ENCODE assay signal across 13 cellular contexts in the genomic region with DNA sequence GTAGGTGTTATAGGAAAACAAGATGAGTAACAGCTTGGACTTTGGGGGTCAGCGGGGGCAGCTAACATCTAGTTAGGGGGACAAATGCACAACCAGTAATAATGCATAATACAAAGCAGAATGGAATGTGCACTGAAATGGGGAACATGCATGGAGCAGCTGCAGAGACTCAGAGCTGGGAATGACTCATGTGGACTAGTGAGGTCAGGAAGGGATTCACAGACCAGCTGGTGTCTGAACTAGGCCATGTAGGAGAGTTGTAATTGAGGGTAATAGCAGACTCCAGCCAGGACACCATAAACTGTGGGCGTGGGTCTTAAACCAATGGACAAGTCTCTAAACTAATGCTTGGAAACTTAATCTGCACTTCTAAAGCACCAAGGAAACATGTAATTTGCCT.
DNase-seq lines count a peak whose midpoint lies in the region; ATAC-seq, FAIRE-seq and TF ChIP-seq lines count a peak whose summit lies in the region.
"Had no signal": no experiment of that assay in that cellular context is flagged by ENCODE, and none has a peak within 500 bp of the region (broad histone marks: within the 10 kb centered on the region; RNA-seq: fewer than 3 reads in every experiment).

No MANE protein-coding gene starts in this region.

- no peaks in the 10 kb centered on the region for H3K36me3 ChIP-seq in bronchial epithelial cell (ENCODE audit: control insufficient read depth, insufficient read depth, low read length)
- H3K36me3 ChIP-seq: BLaER1 had no signal

- peak; percentile 51 to 79; a peak in 4 of 6 replicates for ATAC-seq in A549
- ATAC-seq: activated CD8-positive, alpha-beta memory T cell treated with anti-CD3 and anti-CD28 coated beads, Interleukin-2, amount 10 ng/mL, durations not matched to agents 7 days and 5 days had no signal

- H3K4me3 ChIP-seq in A549 (no peak overlapping the region), bronchial epithelial cell (ENCODE audit: low read depth, low read length) (no peak overlapping the region)
- H3K4me3 ChIP-seq: BLaER1 had no signal

- H3K4me1 Mint-ChIP-seq in activated naive CD8-positive, alpha-beta T cell treated with anti-CD3 and anti-CD28 coated beads for 36 hours, result no peaks in the 10 kb centered on the region
- H3K4me1 Mint-ChIP-seq: activated CD8-positive, alpha-beta memory T cell treated with anti-CD3 and anti-CD28 coated beads, Interleukin-2, amount 10 ng/mL, durations not matched to agents 7 days and 5 days had no signal

- POLR2A ChIA-PET in A549 (lab: Yijun Ruan, JAX), result no interaction called here

- no peaks in the 10 kb centered on the region for H3K4me1 ChIP-seq in A549
- H3K4me1 ChIP-seq: BLaER1 had no signal

- no peak for FAIRE-seq in A549 (lab: Jason Lieb, UNC)
- FAIRE-seq in bronchial epithelial cell (lab: Jason Lieb, UNC), result peak; percentile 47
- FAIRE-seq: H54 had no signal

- no peak for TF ChIP-seq RAD21 in A549 (conservative IDR thresholded peaks at IDR 0.05 in 1 of 2, IDR thresholded peaks at IDR 0.05 in 1 of 2)

- H3K27me3 Mint-ChIP-seq in activated naive CD8-positive, alpha-beta T cell treated with anti-CD3 and anti-CD28 coated beads for 36 hours, result peaks cover 22% of the 10 kb centered on the region
- H3K27me3 Mint-ChIP-seq: activated CD8-positive, alpha-beta memory T cell treated with anti-CD3 and anti-CD28 coated beads, Interleukin-2, amount 10 ng/mL, durations not matched to agents 7 days and 5 days had no signal

- H3K4me2 ChIP-seq in A549, result no peak overlapping the region
- H3K4me2 ChIP-seq: BLaER1 had no signal

- DNase-seq in A549 (ENCODE audit: low read depth in 1 of 2, low spot score in 1 of 2) (peak in 1 of 2 experiments; percentile 10), HT1080 (ENCODE audit: low read depth) (peak; percentile 73), bronchial epithelial cell (ENCODE audit: low read depth) (peak; percentile 59), kidney glomerular epithelial cell (lab: John Stamatoyannopoulos, UW) (peak; percentile 69), UCSD-AML1 (lab: John Stamatoyannopoulos, UW; ENCODE audit: unreplicated experiment) (no peak), NCI-H510A (lab: John Stamatoyannopoulos, UW) (no peak)
- DNase-seq in activated naive CD8-positive, alpha-beta T cell treated with anti-CD3 and anti-CD28 coated beads for 36 hours, result no peak
- no peak for DNase-seq in activated effector memory CD4-positive, alpha-beta T cell treated with Interleukin-2 at 50 U/mL for 16 hours
- DNase-seq: activated CD8-positive, alpha-beta memory T cell treated with anti-CD3 and anti-CD28 coated beads, Interleukin-2, amount 10 ng/mL, durations not matched to agents 7 days and 5 days; aorta; NCI-H526 had no signal

- H3K27ac Mint-ChIP-seq in activated naive CD8-positive, alpha-beta T cell treated with anti-CD3 and anti-CD28 coated beads for 36 hours, result no peak overlapping the region
- H3K27ac Mint-ChIP-seq: activated CD8-positive, alpha-beta memory T cell treated with anti-CD3 and anti-CD28 coated beads, Interleukin-2, amount 10 ng/mL, durations not matched to agents 7 days and 5 days had no signal

- TF ChIP-seq CTCF in A549 (IDR thresholded peaks at IDR 0.05) (no peak), bronchial epithelial cell (IDR thresholded peaks at IDR 0.05; ENCODE audit: insufficient read depth, low read length, severe bottlenecking) (no peak)

- CTCF ChIA-PET in A549 (lab: Yijun Ruan, JAX), result interaction anchor here (0.8 to 2.6 kb wide), 4 partner anchors 9 to 688 kb away, joined by 3 to 7 read pairs (median 4); no protein-coding TSS in a partner anchor

- no peak for TF ChIP-seq EP300 in A549 (IDR thresholded peaks at IDR 0.05)

- peaks cover 3% of the 10 kb centered on the region for H3K9me3 Mint-ChIP-seq in activated naive CD8-positive, alpha-beta T cell treated with anti-CD3 and anti-CD28 coated beads for 36 hours

- H3K27ac ChIP-seq in A549, result no peak overlapping the region
- H3K27ac ChIP-seq: BLaER1 had no signal

- H3K4me3 Mint-ChIP-seq in activated naive CD8-positive, alpha-beta T cell treated with anti-CD3 and anti-CD28 coated beads for 36 hours, result no peak overlapping the region
- H3K4me3 Mint-ChIP-seq: activated CD8-positive, alpha-beta memory T cell treated with anti-CD3 and anti-CD28 coated beads, Interleukin-2, amount 10 ng/mL, durations not matched to agents 7 days and 5 days had no signal

- H3K36me3 Mint-ChIP-seq in activated naive CD8-positive, alpha-beta T cell treated with anti-CD3 and anti-CD28 coated beads for 36 hours, result no peaks in the 10 kb centered on the region
- H3K36me3 Mint-ChIP-seq: activated CD8-positive, alpha-beta memory T cell treated with anti-CD3 and anti-CD28 coated beads, Interleukin-2, amount 10 ng/mL, durations not matched to agents 7 days and 5 days had no signal

- 4% methylated on average over 2 of the region's 2 CpGs for WGBS in A549 (ENCODE audit: missing lambda C conversion rate)

- H3K9me3 ChIP-seq in A549, result no peaks in the 10 kb centered on the region
- H3K9me3 ChIP-seq: BLaER1 had no signal

- no peak for TF ChIP-seq POLR2A in A549 (IDR thresholded peaks at IDR 0.05; ENCODE audit: low read length)

- no peaks in the 10 kb centered on the region for H3K27me3 ChIP-seq in bronchial epithelial cell (ENCODE audit: control insufficient read depth, insufficient read depth, low read length)
- H3K27me3 ChIP-seq: BLaER1 had no signal

TF ChIP-seq in A549, 52 proteins besides CTCF, POLR2A, EP300 and RAD21:
- TF ChIP-seq POLR2AphosphoS2 (conservative IDR thresholded peaks at IDR 0.05; ENCODE audit: low read length) (no peak), FOXS1 (CRISPR knock-in tag; IDR thresholded peaks at IDR 0.05) (no peak), CEBPB (IDR thresholded peaks at IDR 0.05) (no peak), RCOR1 (IDR thresholded peaks at IDR 0.05; ENCODE audit: low read depth, low read length) (no peak), ZSCAN20 (CRISPR knock-in tag; IDR thresholded peaks at IDR 0.05) (no peak), HOXA7 (CRISPR knock-in tag; IDR thresholded peaks at IDR 0.05) (no peak), RFX5 (IDR thresholded peaks at IDR 0.05) (no peak), ESRRA (IDR thresholded peaks at IDR 0.05; ENCODE audit: borderline replicate concordance, low read length) (no peak), CBX8 (IDR thresholded peaks at IDR 0.05) (no peak), PHF8 (IDR thresholded peaks at IDR 0.05; ENCODE audit: borderline replicate concordance, low read depth) (no peak), HDAC2 (IDR thresholded peaks at IDR 0.05) (no peak), MAFK (IDR thresholded peaks at IDR 0.05; ENCODE audit: partially characterized antibody) (no peak), GATA3 (IDR thresholded peaks at IDR 0.05; ENCODE audit: borderline replicate concordance) (no peak), ZFP36 (IDR thresholded peaks at IDR 0.05; ENCODE audit: borderline replicate concordance, partially characterized antibody) (no peak), KDM5A (IDR thresholded peaks at IDR 0.05) (no peak), RARB (CRISPR knock-in tag; IDR thresholded peaks at IDR 0.05) (no peak)
- TF ChIP-seq, protein P1, sequence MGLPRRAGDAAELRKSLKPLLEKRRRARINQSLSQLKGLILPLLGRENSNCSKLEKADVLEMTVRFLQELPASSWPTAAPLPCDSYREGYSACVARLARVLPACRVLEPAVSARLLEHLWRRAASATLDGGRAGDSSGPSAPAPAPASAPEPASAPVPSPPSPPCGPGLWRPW (IDR thresholded peaks at IDR 0.05), result no peak
- TF ChIP-seq, protein P2, sequence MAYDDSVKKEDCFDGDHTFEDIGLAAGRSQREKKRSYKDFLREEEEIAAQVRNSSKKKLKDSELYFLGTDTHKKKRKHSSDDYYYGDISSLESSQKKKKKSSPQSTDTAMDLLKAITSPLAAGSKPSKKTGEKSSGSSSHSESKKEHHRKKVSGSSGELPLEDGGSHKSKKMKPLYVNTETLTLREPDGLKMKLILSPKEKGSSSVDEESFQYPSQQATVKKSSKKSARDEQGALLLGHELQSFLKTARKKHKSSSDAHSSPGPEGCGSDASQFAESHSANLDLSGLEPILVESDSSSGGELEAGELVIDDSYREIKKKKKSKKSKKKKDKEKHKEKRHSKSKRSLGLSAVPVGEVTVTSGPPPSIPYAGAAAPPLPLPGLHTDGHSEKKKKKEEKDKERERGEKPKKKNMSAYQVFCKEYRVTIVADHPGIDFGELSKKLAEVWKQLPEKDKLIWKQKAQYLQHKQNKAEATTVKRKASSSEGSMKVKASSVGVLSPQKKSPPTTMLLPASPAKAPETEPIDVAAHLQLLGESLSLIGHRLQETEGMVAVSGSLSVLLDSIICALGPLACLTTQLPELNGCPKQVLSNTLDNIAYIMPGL (CRISPR knock-in tag; IDR thresholded peaks at IDR 0.05; ENCODE audit: borderline replicate concordance), result no peak
- TF ChIP-seq, protein P3, sequence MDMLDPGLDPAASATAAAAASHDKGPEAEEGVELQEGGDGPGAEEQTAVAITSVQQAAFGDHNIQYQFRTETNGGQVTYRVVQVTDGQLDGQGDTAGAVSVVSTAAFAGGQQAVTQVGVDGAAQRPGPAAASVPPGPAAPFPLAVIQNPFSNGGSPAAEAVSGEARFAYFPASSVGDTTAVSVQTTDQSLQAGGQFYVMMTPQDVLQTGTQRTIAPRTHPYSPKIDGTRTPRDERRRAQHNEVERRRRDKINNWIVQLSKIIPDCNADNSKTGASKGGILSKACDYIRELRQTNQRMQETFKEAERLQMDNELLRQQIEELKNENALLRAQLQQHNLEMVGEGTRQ (IDR thresholded peaks at IDR 0.05), result no peak
- TF ChIP-seq, protein P4, sequence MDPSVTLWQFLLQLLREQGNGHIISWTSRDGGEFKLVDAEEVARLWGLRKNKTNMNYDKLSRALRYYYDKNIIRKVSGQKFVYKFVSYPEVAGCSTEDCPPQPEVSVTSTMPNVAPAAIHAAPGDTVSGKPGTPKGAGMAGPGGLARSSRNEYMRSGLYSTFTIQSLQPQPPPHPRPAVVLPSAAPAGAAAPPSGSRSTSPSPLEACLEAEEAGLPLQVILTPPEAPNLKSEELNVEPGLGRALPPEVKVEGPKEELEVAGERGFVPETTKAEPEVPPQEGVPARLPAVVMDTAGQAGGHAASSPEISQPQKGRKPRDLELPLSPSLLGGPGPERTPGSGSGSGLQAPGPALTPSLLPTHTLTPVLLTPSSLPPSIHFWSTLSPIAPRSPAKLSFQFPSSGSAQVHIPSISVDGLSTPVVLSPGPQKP (IDR thresholded peaks at IDR 0.05; ENCODE audit: low read depth, low read length), result no peak

Comparison
In these comparisons a context has a peak if more than half of its experiments do, and no peak if none do; other contexts are left out.
1. DNase-seq: peak in HT1080 (single experiment), bronchial epithelial cell (single experiment) and kidney glomerular epithelial cell (single experiment); none in activated naive CD8-positive, alpha-beta T cell treated with anti-CD3 and anti-CD28 coated beads for 36 hours (single experiment), UCSD-AML1 (single experiment), activated effector memory CD4-positive, alpha-beta T cell treated with Interleukin-2 at 50 U/mL for 16 hours (single experiment) and NCI-H510A (single experiment).